In the genomic region with DNA sequence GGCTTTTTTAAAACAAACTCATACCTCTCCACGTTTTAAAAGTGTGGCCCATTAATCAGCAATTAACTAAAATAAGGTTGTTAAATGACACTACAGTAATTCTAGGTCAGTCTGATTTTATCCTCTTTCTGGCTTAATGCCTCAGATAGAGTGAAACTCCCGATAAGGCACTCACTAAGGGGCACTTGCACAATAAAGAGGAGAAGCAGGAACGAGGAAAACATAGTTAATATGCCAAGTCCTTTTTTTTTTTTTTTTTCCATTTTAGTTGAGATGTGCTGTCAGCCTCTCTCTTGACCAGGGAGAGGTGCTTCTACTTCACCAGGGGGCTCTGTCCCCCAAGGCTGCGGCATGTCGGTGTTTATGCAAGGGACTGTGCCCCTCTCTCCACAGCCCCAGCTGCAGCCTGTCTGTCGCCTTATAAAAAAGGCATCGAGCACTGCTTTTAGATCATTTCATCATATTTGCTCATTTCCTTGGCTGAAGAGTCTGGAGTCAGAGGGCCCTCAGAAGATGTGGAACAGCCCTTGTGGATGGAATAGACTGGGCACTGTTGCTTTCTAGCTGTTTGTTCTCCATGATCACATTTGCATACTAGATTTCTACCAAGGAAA, we compare ENCODE assay signal across 23 cellular contexts.
DNase-seq lines count a peak whose midpoint lies in the region; ATAC-seq and TF ChIP-seq lines count a peak whose summit lies in the region.
"Had no signal": no experiment of that assay in that cellular context is flagged by ENCODE, and none has a peak within 500 bp of the region (broad histone marks: within the 10 kb centered on the region; RNA-seq: fewer than 3 reads in every experiment).

No MANE protein-coding gene starts in this region.

- H3K4me1 Mint-ChIP-seq in activated T-cell treated with anti-CD3 and anti-CD28 coated beads, Interleukin-2, amount 50 U/mL, for 72 hours (ENCODE audit: low read depth): no peaks in the 10 kb centered on the region
- no peaks in the 10 kb centered on the region for H3K4me1 Mint-ChIP-seq in Calu3 (ENCODE audit: low read depth, unreplicated experiment)
- H3K4me1 Mint-ChIP-seq: central memory CD8-positive, alpha-beta T cell had no signal

- H3K27me3 ChIP-seq in dorsolateral prefrontal cortex (no peaks in the 10 kb centered on the region), left ventricle myocardium inferior (ENCODE audit: low read depth) (no peaks in the 10 kb centered on the region), spleen (replicated peaks in 1 of 7) (no peaks in the 10 kb centered on the region)

- H3K4me3 Mint-ChIP-seq in activated T-cell treated with anti-CD3 and anti-CD28 coated beads, Interleukin-2, amount 50 U/mL, for 72 hours: no peak overlapping the region
- H3K4me3 Mint-ChIP-seq in Calu3 (ENCODE audit: low read depth, unreplicated experiment): no peak overlapping the region
- H3K4me3 Mint-ChIP-seq: activated CD8-positive, alpha-beta T cell treated with anti-CD3 and anti-CD28 coated beads for 36 hours; central memory CD8-positive, alpha-beta T cell had no signal

- no peaks in the 10 kb centered on the region for H3K36me3 ChIP-seq in left ventricle myocardium inferior
- no peaks in the 10 kb centered on the region for H3K36me3 ChIP-seq in spleen

- WGBS in spleen, 5 donors: 63 to 79% (median 72%) methylated on average over 7 of the region's 7 CpGs

- no peak for TF ChIP-seq CTCF in dorsolateral prefrontal cortex (IDR thresholded peaks at IDR 0.05 in 54 of 56, conservative IDR thresholded peaks at IDR 0.05 in 2 of 56; ENCODE audit: low read depth in 1 of 56, partially characterized antibody in 56 of 56)
- TF ChIP-seq CTCF in left ventricle myocardium inferior (IDR thresholded peaks at IDR 0.05; ENCODE audit: borderline replicate concordance): no peak
- no peak for TF ChIP-seq CTCF in spleen (IDR thresholded peaks at IDR 0.05 in 8 of 11, conservative IDR thresholded peaks at IDR 0.05 in 3 of 11)
- TF ChIP-seq CTCF in Calu3 (IDR thresholded peaks at IDR 0.05; ENCODE audit: unreplicated experiment): no peak

- no peaks in the 10 kb centered on the region for H3K27me3 Mint-ChIP-seq in activated T-cell treated with anti-CD3 and anti-CD28 coated beads, Interleukin-2, amount 50 U/mL, for 72 hours (ENCODE audit: low read depth)
- no peaks in the 10 kb centered on the region for H3K27me3 Mint-ChIP-seq in Calu3 (ENCODE audit: unreplicated experiment)
- H3K27me3 Mint-ChIP-seq: activated CD8-positive, alpha-beta T cell treated with anti-CD3 and anti-CD28 coated beads for 36 hours; central memory CD8-positive, alpha-beta T cell had no signal

- no peak for TF ChIP-seq POLR2A in spleen (IDR thresholded peaks at IDR 0.05)

- no peaks in the 10 kb centered on the region for H3K9me3 ChIP-seq in left ventricle myocardium inferior (replicated peaks)
- H3K9me3 ChIP-seq in spleen: no peaks in the 10 kb centered on the region

- intact Hi-C loops in dorsolateral prefrontal cortex (cut with DNase I): no loop called here
- intact Hi-C loops in left ventricle myocardium inferior (cut with micrococcal nuclease): no loop called here
- intact Hi-C loops in spleen (cut with DNase I; ENCODE audit: low total_unique reads): no loop called here
- intact Hi-C loops in Calu3 (cut with micrococcal nuclease; ENCODE audit: unreplicated experiment): no loop called here

- no peaks in the 10 kb centered on the region for H3K36me3 Mint-ChIP-seq in activated T-cell treated with anti-CD3 and anti-CD28 coated beads, Interleukin-2, amount 50 U/mL, for 72 hours (ENCODE audit: insufficient read depth in 2 of 2)
- H3K36me3 Mint-ChIP-seq in Calu3 (ENCODE audit: insufficient read depth, unreplicated experiment): no peaks in the 10 kb centered on the region
- H3K36me3 Mint-ChIP-seq: activated naive CD4-positive, alpha-beta T cell treated with anti-CD3 and anti-CD28 coated beads, Interleukin-2, amount 50 U/mL, for 72 hours had no signal

- H3K27ac Mint-ChIP-seq in activated T-cell treated with anti-CD3 and anti-CD28 coated beads, Interleukin-2, amount 50 U/mL, for 72 hours: no peak overlapping the region
- H3K27ac Mint-ChIP-seq in Calu3 (ENCODE audit: unreplicated experiment): no peak overlapping the region
- H3K27ac Mint-ChIP-seq: activated CD8-positive, alpha-beta T cell treated with anti-CD3 and anti-CD28 coated beads for 36 hours; activated naive CD4-positive, alpha-beta T cell treated with anti-CD3 and anti-CD28 coated beads, Interleukin-2, amount 50 U/mL, for 72 hours had no signal

- H3K9me3 Mint-ChIP-seq in activated T-cell treated with anti-CD3 and anti-CD28 coated beads, Interleukin-2, amount 50 U/mL, for 72 hours: no peaks in the 10 kb centered on the region
- H3K9me3 Mint-ChIP-seq in Calu3 (ENCODE audit: low read depth, unreplicated experiment): no peaks in the 10 kb centered on the region
- H3K9me3 Mint-ChIP-seq: activated CD8-positive, alpha-beta T cell treated with anti-CD3 and anti-CD28 coated beads for 36 hours; activated naive CD4-positive, alpha-beta T cell treated with anti-CD3 and anti-CD28 coated beads, Interleukin-2, amount 50 U/mL, for 72 hours; central memory CD8-positive, alpha-beta T cell had no signal

- peak; percentile 13 for DNase-seq in OCI-M1 (lab: John Stamatoyannopoulos, UW)
- no peak for DNase-seq in dorsolateral prefrontal cortex
- DNase-seq in left ventricle myocardium inferior: peak; percentile 18
- DNase-seq in spleen: no peak
- DNase-seq in activated T-cell treated with anti-CD3 and anti-CD28 coated beads, Interleukin-2, amount 50 U/mL, for 72 hours: no peak
- no peak for DNase-seq in Calu3
- DNase-seq: activated CD4-positive, CD25-positive, alpha-beta regulatory T cell treated with anti-CD3 and anti-CD28 coated beads, Interleukin-2, amount 50 U/mL, for 72 hours; activated CD8-positive, alpha-beta T cell treated with anti-CD3 and anti-CD28 coated beads for 36 hours; C1 segment of cervical spinal cord; GOT3; NCI-H1436 treated with DMSO at 0.1 percent for 48 hours; NCI-H2107; NCI-H774; occipital lobe; RPMI8226; stimulated activated CD4-positive, alpha-beta T cell treated with anti-CD3 and anti-CD28 coated beads, Interleukin-2, amount 100 ng/mL, for 48 hours; T-helper 1 cell had no signal

- peak overlapping the region in 40 of 59 donors; percentile 5 to 87 (median 48) for H3K27ac ChIP-seq in dorsolateral prefrontal cortex
- peak overlapping the region; percentile 53 for H3K27ac ChIP-seq in left ventricle myocardium inferior (replicated peaks)
- peak overlapping the region in 5 of 8 donors; percentile 7 to 58 (median 40) for H3K27ac ChIP-seq in spleen
- H3K27ac ChIP-seq: HL-60 had no signal

- ATAC-seq in GM21381 (IDR thresholded peaks at IDR 0.05; ENCODE audit: unreplicated experiment) (no peak), GM18520 (IDR thresholded peaks at IDR 0.05; ENCODE audit: unreplicated experiment) (no peak)
- ATAC-seq in activated T-cell treated with anti-CD3 and anti-CD28 coated beads, Interleukin-2, amount 50 U/mL, for 72 hours (replicated peaks in 1 of 2): no peak
- ATAC-seq: activated CD8-positive, alpha-beta T cell treated with anti-CD3 and anti-CD28 coated beads for 36 hours; activated naive CD4-positive, alpha-beta T cell treated with anti-CD3 and anti-CD28 coated beads, Interleukin-2, amount 50 U/mL, for 72 hours; GM12878 had no signal

- CTCF ChIA-PET in Calu3 (lab: Charles Lee): no interaction called here

- H3K4me1 ChIP-seq in left ventricle myocardium inferior (peaks cover 96% of the 10 kb centered on the region), spleen (peaks cover 0 to 4% (median 0%) of the 10 kb centered on the region in 6 donors)

- H3K4me3 ChIP-seq in dorsolateral prefrontal cortex (no peak overlapping the region), left ventricle myocardium inferior (no peak overlapping the region), spleen (no peak overlapping the region)
- H3K4me3 ChIP-seq: GM12878 had no signal

- no TSS peak for BruUV-seq in Calu3 (replicated peaks; lab: Mats Ljungman, UMichigan)

Comparison
In these comparisons a context has a peak if more than half of its experiments do, and no peak if none do; other contexts are left out.
1. DNase-seq: peak in OCI-M1 (single experiment) and left ventricle myocardium inferior (single experiment); none in dorsolateral prefrontal cortex (0 of 10), spleen (single experiment), activated T-cell treated with anti-CD3 and anti-CD28 coated beads, Interleukin-2, amount 50 U/mL, for 72 hours (0 of 2) and Calu3 (single experiment).
2. Peak in every context shown above with its lines, with median percentiles within 50 percentile points of each other: H3K27ac ChIP-seq.